ENCODE assay signal across 1 cellular context in the genomic region with DNA sequence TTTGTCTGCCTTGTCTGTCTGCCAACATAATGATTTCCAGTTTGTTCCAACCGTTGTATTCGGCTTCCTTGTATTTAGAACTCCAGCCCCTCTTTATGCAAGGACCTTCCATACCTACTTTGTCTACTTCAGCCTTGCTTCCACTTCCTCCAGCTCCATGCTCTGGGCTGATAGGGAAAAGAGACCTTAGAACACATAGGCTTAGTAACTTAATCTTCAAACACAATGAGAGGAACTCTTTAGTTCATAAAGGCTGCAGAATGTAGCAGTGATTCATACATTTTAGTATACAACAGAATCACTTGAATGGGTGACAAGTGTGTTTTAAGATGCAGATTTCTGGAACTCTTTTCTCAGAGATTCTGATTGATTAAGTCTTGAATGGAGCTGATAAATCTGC.
TF ChIP-seq lines count a peak whose summit lies in the region.

No MANE protein-coding gene starts in this region.

TF ChIP-seq in endothelial cell of umbilical vein, 7 proteins besides CTCF, POLR2A, EP300 and RAD21 (continued from another document):
- TF ChIP-seq GATA2 (IDR thresholded peaks at IDR 0.05; ENCODE audit: insufficient read depth, insufficient read length, low read depth, low read length) = no peak
- TF ChIP-seq MYC (IDR thresholded peaks at IDR 0.05; ENCODE audit: low read depth, low read length) = no peak
- TF ChIP-seq, protein P1, sequence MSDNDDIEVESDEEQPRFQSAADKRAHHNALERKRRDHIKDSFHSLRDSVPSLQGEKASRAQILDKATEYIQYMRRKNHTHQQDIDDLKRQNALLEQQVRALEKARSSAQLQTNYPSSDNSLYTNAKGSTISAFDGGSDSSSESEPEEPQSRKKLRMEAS (IDR thresholded peaks at IDR 0.05; ENCODE audit: insufficient read depth, insufficient read length) = no peak
- no peak for TF ChIP-seq POLR2AphosphoS5 (IDR thresholded peaks at IDR 0.05; ENCODE audit: insufficient read depth, low read depth, low read length)
- no peak for TF ChIP-seq JUN (IDR thresholded peaks at IDR 0.05; ENCODE audit: borderline replicate concordance, insufficient read depth, insufficient read length, low read depth)
- TF ChIP-seq EZH2 (IDR thresholded peaks at IDR 0.05; ENCODE audit: borderline replicate concordance, low read depth, low read length, severe bottlenecking) = no peak
